Comparison of ENCODE assay signal across 8 cellular contexts in the genomic region with DNA sequence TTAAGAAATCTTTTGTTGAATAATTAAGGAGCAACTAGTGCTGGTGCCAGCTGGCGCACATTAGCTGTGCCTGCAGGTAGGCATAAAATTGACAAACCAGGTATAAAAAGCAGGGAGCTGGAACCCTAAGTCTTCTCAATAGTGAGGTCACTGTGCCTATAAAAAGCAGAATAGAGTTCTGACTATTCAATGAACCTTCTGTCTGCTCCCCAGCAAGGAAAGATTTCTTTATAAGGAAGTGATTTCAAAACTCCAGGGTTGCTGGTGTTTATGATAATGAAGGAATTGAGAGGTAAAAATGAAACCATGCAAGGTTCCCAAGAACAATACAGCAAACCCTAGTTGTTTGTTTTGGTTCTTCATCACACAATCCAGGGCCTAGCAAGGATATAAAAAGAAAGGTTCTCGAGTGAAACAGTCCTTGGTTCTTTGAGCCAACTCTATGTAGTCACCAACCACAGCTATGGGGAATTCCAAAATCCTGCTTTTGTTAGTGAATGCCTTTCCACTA.
A peak's percentile ranks its signal among the peaks of the same experiment; 100 is the strongest.
DNase-seq lines count a peak whose midpoint lies in the region; ATAC-seq and TF ChIP-seq lines count a peak whose summit lies in the region.

No MANE protein-coding gene starts in this region.

- WGBS in GM23248 (ENCODE audit: low coverage in 1 of 2, low lambda C conversion rate in 2 of 2, missing lambda C conversion rate in 2 of 2), 2 experiments: 48 to 50% methylated on average over 2 of the region's 2 CpGs
- 65% methylated on average over 2 of the region's 2 CpGs for WGBS in smooth muscle cell (ENCODE audit: low lambda C conversion rate)

- no peaks in the 10 kb centered on the region for H3K9me2 ChIP-seq in GM23248 (ENCODE audit: insufficient read depth)

- H3K4me1 Mint-ChIP-seq in type B pancreatic cell (ENCODE audit: unreplicated experiment): no peaks in the 10 kb centered on the region

- no peak overlapping the region for H3K4me3 Mint-ChIP-seq in type B pancreatic cell

- H3K4me1 ChIP-seq in GM23248 (ENCODE audit: insufficient read depth): peaks cover 34% of the 10 kb centered on the region
- peaks cover 5% of the 10 kb centered on the region for H3K4me1 ChIP-seq in smooth muscle cell (ENCODE audit: low read depth)

- H3K27me3 ChIP-seq in GM23248 (replicated peaks; ENCODE audit: insufficient read depth): no peaks in the 10 kb centered on the region
- no peaks in the 10 kb centered on the region for H3K27me3 ChIP-seq in smooth muscle cell (ENCODE audit: low read depth)

- TF ChIP-seq CTCF in smooth muscle cell (IDR thresholded peaks at IDR 0.05; ENCODE audit: borderline replicate concordance, insufficient read depth, poor library complexity, severe bottlenecking) (no peak), type B pancreatic cell (conservative IDR thresholded peaks at IDR 0.05) (no peak)

- H3K4me3 ChIP-seq in GM23248: peak overlapping the region; percentile 36
- H3K4me3 ChIP-seq in smooth muscle cell: no peak overlapping the region

- H3F3A ChIP-seq in GM23248 (ENCODE audit: insufficient read depth) (peaks cover 32% of the 10 kb centered on the region), smooth muscle cell (ENCODE audit: low read depth) (no peaks in the 10 kb centered on the region)

- H3K9me3 Mint-ChIP-seq in type B pancreatic cell: no peaks in the 10 kb centered on the region

- H3K4me2 ChIP-seq in GM23248 (ENCODE audit: unreplicated experiment) (peak overlapping the region; percentile 65), smooth muscle cell (peak overlapping the region; percentile 47)

- H3K79me2 ChIP-seq in GM23248 (ENCODE audit: insufficient read depth) (no peaks in the 10 kb centered on the region), smooth muscle cell (ENCODE audit: low read depth) (no peaks in the 10 kb centered on the region)

- H3K36me3 Mint-ChIP-seq in type B pancreatic cell: peaks cover 6% of the 10 kb centered on the region

- H3K27ac ChIP-seq in GM23248: peak overlapping the region; percentile 90
- H3K27ac ChIP-seq in smooth muscle cell (ENCODE audit: low read depth): peak overlapping the region; percentile 81

- H4K20me1 ChIP-seq in GM23248 (ENCODE audit: insufficient read depth) (no peaks in the 10 kb centered on the region), smooth muscle cell (ENCODE audit: low read depth) (no peaks in the 10 kb centered on the region)

- no peak overlapping the region for H3K27ac Mint-ChIP-seq in type B pancreatic cell

- H3K27me3 Mint-ChIP-seq in type B pancreatic cell: no peaks in the 10 kb centered on the region

- H3K9me3 ChIP-seq in GM23248 (ENCODE audit: low read depth) (no peaks in the 10 kb centered on the region), smooth muscle cell (replicated peaks; ENCODE audit: low read depth) (no peaks in the 10 kb centered on the region)

- ATAC-seq in SK-N-SH treated with all-trans-retinoic acid at 6 μM for 48 hours (peak; percentile 65), HG03342 (IDR thresholded peaks at IDR 0.05; ENCODE audit: unreplicated experiment) (no peak)

- no peaks in the 10 kb centered on the region for H3K36me3 ChIP-seq in GM23248 (ENCODE audit: low read depth)
- no peaks in the 10 kb centered on the region for H3K36me3 ChIP-seq in smooth muscle cell (ENCODE audit: low read depth)

- DNase-seq in GM23248: peak; percentile 95
- DNase-seq in foreskin melanocyte: peak; percentile 35
- no peak for DNase-seq in smooth muscle cell (lab: John Stamatoyannopoulos, UW; ENCODE audit: unreplicated experiment)
- DNase-seq in SHP77 treated with DMSO at 0.1 percent for 48 hours (lab: John Stamatoyannopoulos, UW): no peak
- DNase-seq in GM19238 (ENCODE audit: insufficient read length, low spot score): no peak
- DNase-seq in type B pancreatic cell (ENCODE audit: extremely low spot score, unreplicated experiment): no peak

- in situ Hi-C loops in GM23248 (cut with MboI): no loop called here

- 0 out of 2 replicates have a peak overlapping the region, but pooled peaks have one; percentile 1 for H2AFZ ChIP-seq in GM23248
- H2AFZ ChIP-seq in smooth muscle cell (ENCODE audit: low read depth): no peak overlapping the region

- peak overlapping the region; percentile 57 for H3K9ac ChIP-seq in GM23248
- peak overlapping the region; percentile 14 for H3K9ac ChIP-seq in smooth muscle cell (ENCODE audit: low read depth)

TF ChIP-seq in SK-N-SH treated with all-trans-retinoic acid at 6 μM for 48 hours, 23 proteins besides CTCF, POLR2A, EP300 and RAD21 (continues in another document):
- TF ChIP-seq, protein P1, sequence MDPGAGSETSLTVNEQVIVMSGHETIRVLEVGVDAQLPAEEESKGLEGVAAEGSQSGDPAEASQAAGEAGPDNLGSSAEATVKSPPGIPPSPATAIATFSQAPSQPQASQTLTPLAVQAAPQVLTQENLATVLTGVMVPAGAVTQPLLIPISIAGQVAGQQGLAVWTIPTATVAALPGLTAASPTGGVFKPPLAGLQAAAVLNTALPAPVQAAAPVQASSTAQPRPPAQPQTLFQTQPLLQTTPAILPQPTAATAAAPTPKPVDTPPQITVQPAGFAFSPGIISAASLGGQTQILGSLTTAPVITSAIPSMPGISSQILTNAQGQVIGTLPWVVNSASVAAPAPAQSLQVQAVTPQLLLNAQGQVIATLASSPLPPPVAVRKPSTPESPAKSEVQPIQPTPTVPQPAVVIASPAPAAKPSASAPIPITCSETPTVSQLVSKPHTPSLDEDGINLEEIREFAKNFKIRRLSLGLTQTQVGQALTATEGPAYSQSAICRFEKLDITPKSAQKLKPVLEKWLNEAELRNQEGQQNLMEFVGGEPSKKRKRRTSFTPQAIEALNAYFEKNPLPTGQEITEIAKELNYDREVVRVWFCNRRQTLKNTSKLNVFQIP (CRISPR knock-in tag; IDR thresholded peaks at IDR 0.05; ENCODE audit: borderline replicate concordance, low read depth): no peak
- no peak for TF ChIP-seq ZC3H10 (CRISPR knock-in tag; IDR thresholded peaks at IDR 0.05)
- no peak for TF ChIP-seq ZNF565 (CRISPR knock-in tag; conservative IDR thresholded peaks at IDR 0.05; ENCODE audit: low read depth)
- TF ChIP-seq PPARA (CRISPR knock-in tag; IDR thresholded peaks at IDR 0.05; ENCODE audit: borderline replicate concordance): no peak
- TF ChIP-seq, protein P2, sequence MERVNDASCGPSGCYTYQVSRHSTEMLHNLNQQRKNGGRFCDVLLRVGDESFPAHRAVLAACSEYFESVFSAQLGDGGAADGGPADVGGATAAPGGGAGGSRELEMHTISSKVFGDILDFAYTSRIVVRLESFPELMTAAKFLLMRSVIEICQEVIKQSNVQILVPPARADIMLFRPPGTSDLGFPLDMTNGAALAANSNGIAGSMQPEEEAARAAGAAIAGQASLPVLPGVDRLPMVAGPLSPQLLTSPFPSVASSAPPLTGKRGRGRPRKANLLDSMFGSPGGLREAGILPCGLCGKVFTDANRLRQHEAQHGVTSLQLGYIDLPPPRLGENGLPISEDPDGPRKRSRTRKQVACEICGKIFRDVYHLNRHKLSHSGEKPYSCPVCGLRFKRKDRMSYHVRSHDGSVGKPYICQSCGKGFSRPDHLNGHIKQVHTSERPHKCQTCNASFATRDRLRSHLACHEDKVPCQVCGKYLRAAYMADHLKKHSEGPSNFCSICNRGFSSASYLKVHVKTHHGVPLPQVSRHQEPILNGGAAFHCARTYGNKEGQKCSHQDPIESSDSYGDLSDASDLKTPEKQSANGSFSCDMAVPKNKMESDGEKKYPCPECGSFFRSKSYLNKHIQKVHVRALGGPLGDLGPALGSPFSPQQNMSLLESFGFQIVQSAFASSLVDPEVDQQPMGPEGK (CRISPR knock-in tag; IDR thresholded peaks at IDR 0.05; ENCODE audit: borderline replicate concordance): no peak
- no peak for TF ChIP-seq ARNTL (CRISPR knock-in tag; IDR thresholded peaks at IDR 0.05; ENCODE audit: borderline replicate concordance, low read depth)
- TF ChIP-seq SNAI2 (CRISPR knock-in tag; IDR thresholded peaks at IDR 0.05): no peak
- TF ChIP-seq, protein P3, sequence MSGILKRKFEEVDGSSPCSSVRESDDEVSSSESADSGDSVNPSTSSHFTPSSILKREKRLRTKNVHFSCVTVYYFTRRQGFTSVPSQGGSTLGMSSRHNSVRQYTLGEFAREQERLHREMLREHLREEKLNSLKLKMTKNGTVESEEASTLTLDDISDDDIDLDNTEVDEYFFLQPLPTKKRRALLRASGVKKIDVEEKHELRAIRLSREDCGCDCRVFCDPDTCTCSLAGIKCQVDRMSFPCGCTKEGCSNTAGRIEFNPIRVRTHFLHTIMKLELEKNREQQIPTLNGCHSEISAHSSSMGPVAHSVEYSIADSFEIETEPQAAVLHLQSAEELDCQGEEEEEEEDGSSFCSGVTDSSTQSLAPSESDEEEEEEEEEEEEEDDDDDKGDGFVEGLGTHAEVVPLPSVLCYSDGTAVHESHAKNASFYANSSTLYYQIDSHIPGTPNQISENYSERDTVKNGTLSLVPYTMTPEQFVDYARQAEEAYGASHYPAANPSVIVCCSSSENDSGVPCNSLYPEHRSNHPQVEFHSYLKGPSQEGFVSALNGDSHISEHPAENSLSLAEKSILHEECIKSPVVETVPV (CRISPR knock-in tag; IDR thresholded peaks at IDR 0.05): no peak
- TF ChIP-seq ZNF70 (CRISPR knock-in tag; IDR thresholded peaks at IDR 0.05): no peak
- TF ChIP-seq, protein P4, sequence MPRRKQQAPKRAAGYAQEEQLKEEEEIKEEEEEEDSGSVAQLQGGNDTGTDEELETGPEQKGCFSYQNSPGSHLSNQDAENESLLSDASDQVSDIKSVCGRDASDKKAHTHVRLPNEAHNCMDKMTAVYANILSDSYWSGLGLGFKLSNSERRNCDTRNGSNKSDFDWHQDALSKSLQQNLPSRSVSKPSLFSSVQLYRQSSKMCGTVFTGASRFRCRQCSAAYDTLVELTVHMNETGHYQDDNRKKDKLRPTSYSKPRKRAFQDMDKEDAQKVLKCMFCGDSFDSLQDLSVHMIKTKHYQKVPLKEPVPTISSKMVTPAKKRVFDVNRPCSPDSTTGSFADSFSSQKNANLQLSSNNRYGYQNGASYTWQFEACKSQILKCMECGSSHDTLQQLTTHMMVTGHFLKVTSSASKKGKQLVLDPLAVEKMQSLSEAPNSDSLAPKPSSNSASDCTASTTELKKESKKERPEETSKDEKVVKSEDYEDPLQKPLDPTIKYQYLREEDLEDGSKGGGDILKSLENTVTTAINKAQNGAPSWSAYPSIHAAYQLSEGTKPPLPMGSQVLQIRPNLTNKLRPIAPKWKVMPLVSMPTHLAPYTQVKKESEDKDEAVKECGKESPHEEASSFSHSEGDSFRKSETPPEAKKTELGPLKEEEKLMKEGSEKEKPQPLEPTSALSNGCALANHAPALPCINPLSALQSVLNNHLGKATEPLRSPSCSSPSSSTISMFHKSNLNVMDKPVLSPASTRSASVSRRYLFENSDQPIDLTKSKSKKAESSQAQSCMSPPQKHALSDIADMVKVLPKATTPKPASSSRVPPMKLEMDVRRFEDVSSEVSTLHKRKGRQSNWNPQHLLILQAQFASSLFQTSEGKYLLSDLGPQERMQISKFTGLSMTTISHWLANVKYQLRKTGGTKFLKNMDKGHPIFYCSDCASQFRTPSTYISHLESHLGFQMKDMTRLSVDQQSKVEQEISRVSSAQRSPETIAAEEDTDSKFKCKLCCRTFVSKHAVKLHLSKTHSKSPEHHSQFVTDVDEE (CRISPR knock-in tag; IDR thresholded peaks at IDR 0.05): no peak
- no peak for TF ChIP-seq GLIS3 (CRISPR knock-in tag; IDR thresholded peaks at IDR 0.05)

Comparison
In these comparisons a context has a peak if more than half of its experiments do, and no peak if none do; other contexts are left out.
1. DNase-seq: peak in GM23248 (single experiment) and foreskin melanocyte (single experiment); none in smooth muscle cell (single experiment), SHP77 treated with DMSO at 0.1 percent for 48 hours (single experiment), GM19238 (single experiment) and type B pancreatic cell (single experiment).